In genomic region chr9:83978992-83979811, GRCh38 we compare ENCODE assay signal across 1 cellular context.
TF ChIP-seq lines count a peak whose summit lies in the region.

No MANE protein-coding gene starts in this region.

TF ChIP-seq in HCT116, 20 proteins besides CTCF, POLR2A, EP300 and RAD21 (continued from another document):
- TF ChIP-seq REST (IDR thresholded peaks at IDR 0.05; ENCODE audit: low read depth) (no peak), JUND (IDR thresholded peaks at IDR 0.05) (no peak)
